Comparison of ENCODE assay signal across 21 cellular contexts in the genomic region with DNA sequence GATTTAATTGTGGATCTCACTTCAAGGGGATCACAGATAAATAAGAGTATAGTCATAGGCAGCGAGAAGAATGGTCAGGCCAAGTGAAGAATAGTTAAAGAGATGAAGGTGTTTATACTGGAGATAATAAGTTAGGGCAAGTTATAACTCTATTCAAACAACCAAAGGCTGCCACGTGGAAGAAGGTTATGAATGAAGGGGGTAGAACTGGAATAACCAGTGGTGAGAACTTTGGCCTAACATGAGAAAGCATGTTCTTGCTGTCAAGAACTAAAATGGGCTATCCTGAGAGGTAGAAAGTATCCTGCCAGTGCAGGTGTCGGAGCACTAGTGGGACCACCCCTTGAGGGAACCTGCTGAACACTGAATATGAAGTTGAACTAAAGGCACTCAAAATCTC. TPM values are rescaled to one million over a fixed set of nuclear protein-coding genes. Genes with fewer than 3 reads are reported as not detected.
A peak's percentile ranks its signal among the peaks of the same experiment; 100 is the strongest.
DNase-seq lines count a peak whose midpoint lies in the region; ATAC-seq, FAIRE-seq and TF ChIP-seq lines count a peak whose summit lies in the region.
"Had no signal": no experiment of that assay in that cellular context is flagged by ENCODE, and none has a peak within 500 bp of the region (broad histone marks: within the 10 kb centered on the region; RNA-seq: fewer than 3 reads in every experiment).

No MANE protein-coding gene starts in this region.

- H3K36me3 ChIP-seq in PC-3 (ENCODE audit: low read depth, low read length) (no peaks in the 10 kb centered on the region), bronchial epithelial cell (ENCODE audit: control insufficient read depth, insufficient read depth, low read length) (no peaks in the 10 kb centered on the region)
- H3K36me3 ChIP-seq: BE2C had no signal

- H3K27me3 ChIP-seq in PC-3 (ENCODE audit: low read length) (no peaks in the 10 kb centered on the region), bronchial epithelial cell (ENCODE audit: control insufficient read depth, insufficient read depth, low read length) (no peaks in the 10 kb centered on the region)
- H3K27me3 ChIP-seq: BE2C had no signal

- DNase-seq in PC-3 = peak; percentile 19
- DNase-seq in bronchial epithelial cell (ENCODE audit: low read depth) = peak; percentile 37
- no peak for DNase-seq in left colon
- DNase-seq in GM19240 (ENCODE audit: insufficient read length, low spot score) = no peak
- no peak for DNase-seq in posterior cingulate gyrus
- DNase-seq in activated naive CD4-positive, alpha-beta T cell treated with anti-CD3 and anti-CD28 coated beads, Interleukin-2, amount 50 U/mL, for 16 hours = no peak
- DNase-seq: ACHN; BE2C; C1 segment of cervical spinal cord; Caco-2; CD4-positive, alpha-beta T cell; HCEC 1CT had no signal

- 0 out of 2 replicates have a peak overlapping the region, but pooled peaks have one; percentile 10 for H3K4me2 ChIP-seq in PC-3 (ENCODE audit: low read length)
- H3K4me2 ChIP-seq: GM23338 had no signal

- intact Hi-C loops in PC-3 (cut with micrococcal nuclease) = loop anchor here (2.0 kb wide), 1 partner anchor 49 kb away; the partner anchor contains the start of gene EDEM3
- intact Hi-C loops in left colon (cut with DNase I, micrococcal nuclease) = loop anchor here (2.0 to 10.0 kb wide), 2 partner anchors 49 to 181 kb away; partner anchors contain the start of gene EDEM3 (in 1 of the 2)
- intact Hi-C loops in posterior cingulate gyrus (cut with DNase I) = no loop called here

- no peak for FAIRE-seq in bronchial epithelial cell (lab: Jason Lieb, UNC)
- FAIRE-seq: A204.1, D721Med, G401.6, GM12892, GM18507, H54 had no signal

- no peak overlapping the region for H3K4me3 ChIP-seq in PC-3 (ENCODE audit: low read length)
- H3K4me3 ChIP-seq in bronchial epithelial cell (ENCODE audit: low read depth, low read length) = no peak overlapping the region
- H3K4me3 ChIP-seq: GM23338 had no signal

- H2AFZ ChIP-seq in PC-3 (ENCODE audit: low read length) = no peak overlapping the region
- H2AFZ ChIP-seq: GM23338 had no signal

- POLR2A ChIA-PET in PC-3 (lab: Charles Lee; ENCODE audit: unreplicated experiment) = no interaction called here

- H3K9me2 ChIP-seq in PC-3 (replicated peaks; ENCODE audit: low read length) = no peaks in the 10 kb centered on the region

- no peak for ATAC-seq in PC-3
- ATAC-seq in left colon = peak; percentile 44
- ATAC-seq in HG03280 (IDR thresholded peaks at IDR 0.05; ENCODE audit: unreplicated experiment) = no peak
- ATAC-seq: GM23338 had no signal

- H3K79me2 ChIP-seq in PC-3 (ENCODE audit: low read length) = no peaks in the 10 kb centered on the region

- peak overlapping the region; percentile 73; the same call in 1 of the 2 replicates for H3K27ac ChIP-seq in PC-3 (ENCODE audit: low read length)
- H3K27ac ChIP-seq: HL-60 had no signal

- 0 out of 2 replicates have a peak overlapping the region, but pooled peaks have one; percentile 8 for H3K9ac ChIP-seq in PC-3 (ENCODE audit: low read length)

- H3F3A ChIP-seq in PC-3 (ENCODE audit: low read length, unreplicated experiment) = peaks cover 4% of the 10 kb centered on the region

- BruUV-seq in PC-3 (replicated peaks; lab: Mats Ljungman, UMichigan) = no TSS peak

- H4K20me1 ChIP-seq in PC-3 (ENCODE audit: low read length) = no peaks in the 10 kb centered on the region

- no peaks in the 10 kb centered on the region for H3K9me3 ChIP-seq in PC-3 (ENCODE audit: low read length)
- H3K9me3 ChIP-seq: BE2C, Caco-2 had no signal

- peaks cover 28% of the 10 kb centered on the region for H3K4me1 ChIP-seq in PC-3 (ENCODE audit: insufficient read depth, low read length)
- H3K4me1 ChIP-seq: BE2C, Caco-2 had no signal

- no peak for TF ChIP-seq CTCF in PC-3 (conservative IDR thresholded peaks at IDR 0.05; ENCODE audit: low read depth, low read length)
- TF ChIP-seq CTCF in bronchial epithelial cell (IDR thresholded peaks at IDR 0.05; ENCODE audit: insufficient read depth, low read length, severe bottlenecking) = no peak

- CTCF ChIA-PET in PC-3 (lab: Charles Lee) = no interaction called here

RNA-seq across cellular contexts. Expression of gene EDEM3, which starts 49.6 kb away (rescaled TPM):
- 12.8 and 16.2 TPM in 2 replicates for total RNA-seq in PC-3 (2014; rRNA removed)
- total RNA-seq in bronchial epithelial cell = 32.1 and 54.2 TPM in 2 replicates
- total RNA-seq in left colon = 10 to 100 TPM; 68.6 to 81.6 TPM

Comparison
In these comparisons a context has a peak if more than half of its experiments do, and no peak if none do; other contexts are left out.
1. DNase-seq: peak in PC-3 (single experiment) and bronchial epithelial cell (single experiment); none in left colon (0 of 2), GM19240 (single experiment), posterior cingulate gyrus (0 of 10) and activated naive CD4-positive, alpha-beta T cell treated with anti-CD3 and anti-CD28 coated beads, Interleukin-2, amount 50 U/mL, for 16 hours (single experiment).